Comparison of ENCODE assay signal across 31 cellular contexts in the genomic region with DNA sequence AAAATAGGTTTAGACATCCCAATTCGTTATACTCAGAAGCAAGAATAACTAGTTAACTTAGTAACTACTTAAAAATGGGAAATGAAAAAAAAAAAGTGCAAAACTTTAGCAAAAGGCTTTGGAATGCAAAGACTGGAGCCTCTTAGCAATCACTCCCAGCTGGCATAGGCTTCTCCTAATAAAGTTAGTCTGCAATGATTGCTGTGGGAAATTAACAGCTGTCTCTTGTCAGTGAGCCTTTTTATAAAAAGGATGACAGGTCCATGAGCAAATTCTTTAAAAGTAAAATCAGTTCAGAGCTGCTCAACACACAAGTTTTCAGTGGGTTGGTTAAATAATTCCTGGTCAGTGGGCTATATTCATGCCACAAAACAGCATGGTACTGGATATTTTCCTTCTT. TPM values are rescaled to one million over a fixed set of nuclear protein-coding genes. Genes with fewer than 3 reads are reported as not detected.
DNase-seq lines count a peak whose midpoint lies in the region; ATAC-seq, FAIRE-seq and TF ChIP-seq lines count a peak whose summit lies in the region.
"Had no signal": no experiment of that assay in that cellular context is flagged by ENCODE, and none has a peak within 500 bp of the region (broad histone marks: within the 10 kb centered on the region; RNA-seq: fewer than 3 reads in every experiment).

No MANE protein-coding gene starts in this region.

- H3K18ac ChIP-seq in mesenchymal stem cell (ENCODE audit: low read depth in 1 of 2, low read length in 2 of 2), result no peak overlapping the region

- no peak overlapping the region for H2BK5ac ChIP-seq in mesenchymal stem cell (ENCODE audit: low read depth, low read length, poor library complexity, severe bottlenecking)

- H2BK12ac ChIP-seq in mesenchymal stem cell (ENCODE audit: low read length in 2 of 2), result no peak overlapping the region

- H3K36me3 Mint-ChIP-seq in natural killer cell, result peaks cover 10% of the 10 kb centered on the region
- H3K36me3 Mint-ChIP-seq in natural killer cell treated with Interleukin-12 subunit alpha and Interleukin-12 subunit beta and Interleukin-15 and Interleukin-18, amount 100 ng/mL, for 72 hours, result peaks cover 28% of the 10 kb centered on the region

- DNase-seq in natural killer cell (no peak), GM12878 (ENCODE audit: low read depth, low spot score) (no peak), mesenchymal stem cell (no peak), AG20443 (ENCODE audit: low spot score) (no peak), ascending aorta (ENCODE audit: low spot score in 2 of 2) (no peak)
- no peak for DNase-seq in natural killer cell treated with Interleukin-12 subunit alpha and Interleukin-12 subunit beta and Interleukin-15 and Interleukin-18, amount 100 ng/mL, for 72 hours (ENCODE audit: low spot score)
- DNase-seq in stimulated activated CD4-positive, alpha-beta T cell treated with anti-CD3 and anti-CD28 coated beads, Interleukin-1b, Interleukin-23, amount 100 ng/mL, for 48 hours, result no peak
- DNase-seq: activated CD4-positive, alpha-beta T cell treated with anti-CD3 and anti-CD28 coated beads for 4 hours; activated naive CD4-positive, alpha-beta T cell treated with anti-CD3 and anti-CD28 coated beads, Interleukin-2, amount 10 ng/mL, durations not matched to agents 7 days and 5 days; brain microvascular endothelial cell; CD8-positive, alpha-beta T cell; DMS 273 treated with DMSO at 0.1 percent for 48 hours; H9; hypothalamus; left cardiac atrium; MV-4-11; NCI-H345; nucleus accumbens; Peyer's patch; SHP77 treated with DMSO at 0.1 percent for 48 hours; sigmoid colon; stimulated activated CD4-positive, alpha-beta T cell treated with anti-CD3 and anti-CD28 coated beads, Interleukin-4, amount 100 ng/mL, for 24 hours; T1000; transverse colon; WERI-Rb-1 had no signal

- ATAC-seq in natural killer cell, result no peak
- ATAC-seq in natural killer cell treated with Interleukin-12 subunit alpha and Interleukin-12 subunit beta and Interleukin-15 and Interleukin-18, amount 100 ng/mL, for 72 hours, result no peak
- no peak for ATAC-seq in GM12878
- no peak for ATAC-seq in GM18858 (IDR thresholded peaks at IDR 0.05; ENCODE audit: unreplicated experiment)
- ATAC-seq: activated T-helper 17 cell treated with anti-CD3 and anti-CD28 coated beads, Interleukin-2, amount 50 U/mL, for 72 hours; CD8-positive, alpha-beta T cell; HepG2; left cardiac atrium had no signal

- no peaks in the 10 kb centered on the region for H3K27me3 Mint-ChIP-seq in natural killer cell (ENCODE audit: low read depth in 2 of 2)
- H3K27me3 Mint-ChIP-seq in natural killer cell treated with Interleukin-12 subunit alpha and Interleukin-12 subunit beta and Interleukin-15 and Interleukin-18, amount 100 ng/mL, for 72 hours, result no peaks in the 10 kb centered on the region
- H3K27me3 Mint-ChIP-seq: activated naive CD4-positive, alpha-beta T cell treated with anti-CD3 and anti-CD28 coated beads, Interleukin-2, amount 10 ng/mL, durations not matched to agents 7 days and 5 days; activated T-helper 17 cell treated with anti-CD3 and anti-CD28 coated beads, Interleukin-2, amount 50 U/mL, for 72 hours had no signal

- no peak for TF ChIP-seq RAD21 in GM12878 (IDR thresholded peaks at IDR 0.05; ENCODE audit: insufficient read depth, low read depth, low read length)

- H3K4me2 ChIP-seq in GM12878 (ENCODE audit: control insufficient read depth, insufficient read depth), result no peak overlapping the region
- H3K4me2 ChIP-seq in mesenchymal stem cell (ENCODE audit: low read length, poor library complexity, severe bottlenecking), result no peak overlapping the region

- H3K4me1 Mint-ChIP-seq in natural killer cell, result peaks cover 37 to 49% of the 10 kb centered on the region in 2 donors
- peaks cover 23 to 26% of the 10 kb centered on the region in 2 donors for H3K4me1 Mint-ChIP-seq in natural killer cell treated with Interleukin-12 subunit alpha and Interleukin-12 subunit beta and Interleukin-15 and Interleukin-18, amount 100 ng/mL, for 72 hours (ENCODE audit: low read depth in 2 of 2)

- H3K14ac ChIP-seq in mesenchymal stem cell (ENCODE audit: low read length in 2 of 2), result no peak overlapping the region

- no peaks in the 10 kb centered on the region for H3K79me1 ChIP-seq in mesenchymal stem cell (replicated peaks; ENCODE audit: low read length, poor library complexity, severe bottlenecking)

- H3K9me3 ChIP-seq in GM12878 (replicated peaks; ENCODE audit: control insufficient read depth, insufficient read depth, low read length) (no peaks in the 10 kb centered on the region), mesenchymal stem cell (ENCODE audit: control insufficient read depth, low read length) (no peaks in the 10 kb centered on the region), ascending aorta (no peaks in the 10 kb centered on the region)
- H3K9me3 ChIP-seq: Peyer's patch, prostate gland, sigmoid colon, transverse colon had no signal

- POLR2A ChIA-PET in GM12878 (lab: Charles Lee), result no interaction called here

- intact Hi-C loops in natural killer cell (cut with micrococcal nuclease) (loop anchor here (10.0 kb wide), 1 partner anchor 72 kb away; no protein-coding TSS in a partner anchor), GM12878 (cut with micrococcal nuclease; ENCODE audit: unreplicated experiment) (no loop called here), ascending aorta (cut with DNase I) (loop anchor here (5.0 kb wide), 1 partner anchor 174 kb away; no protein-coding TSS in a partner anchor)

- H3K4me1 ChIP-seq in GM12878 (ENCODE audit: control insufficient read depth, insufficient read depth, low read length), result peaks cover 17% of the 10 kb centered on the region
- H3K4me1 ChIP-seq in mesenchymal stem cell (ENCODE audit: control insufficient read depth, insufficient read depth, low read depth, low read length), result peaks cover 5% of the 10 kb centered on the region
- no peaks in the 10 kb centered on the region for H3K4me1 ChIP-seq in ascending aorta
- H3K4me1 ChIP-seq: Peyer's patch, prostate gland, sigmoid colon, transverse colon had no signal

- peaks cover 5 to 21% of the 10 kb centered on the region in 2 experiments for H3K36me3 ChIP-seq in GM12878 (ENCODE audit: control insufficient read depth in 2 of 2, insufficient read depth in 2 of 2, low read length in 1 of 2)
- peaks cover 16 to 97% of the 10 kb centered on the region in 2 experiments for H3K36me3 ChIP-seq in mesenchymal stem cell (ENCODE audit: control insufficient read depth in 1 of 2, insufficient read depth in 2 of 2, low read depth in 1 of 2, low read length in 2 of 2)
- H3K36me3 ChIP-seq in ascending aorta, result peaks cover 28 to 70% of the 10 kb centered on the region in 2 donors
- H3K36me3 ChIP-seq: prostate gland had no signal

- no peak overlapping the region for H3K23ac ChIP-seq in mesenchymal stem cell (ENCODE audit: low read length in 2 of 2)

- SMC1A ChIA-PET in GM12878 (lab: Charles Lee; ENCODE audit: uncharacterized antibody, unreplicated experiment), result interaction anchor here (1.0 to 2.4 kb wide), 4 partner anchors 11 to 332 kb away, joined by 3 to 10 read pairs (median 4); no protein-coding TSS in a partner anchor

- H3K79me2 ChIP-seq in GM12878 (ENCODE audit: control insufficient read depth, insufficient read depth, low read length), result no peaks in the 10 kb centered on the region

- H3K9me3 Mint-ChIP-seq in natural killer cell, result no peaks in the 10 kb centered on the region
- H3K9me3 Mint-ChIP-seq in natural killer cell treated with Interleukin-12 subunit alpha and Interleukin-12 subunit beta and Interleukin-15 and Interleukin-18, amount 100 ng/mL, for 72 hours, result no peaks in the 10 kb centered on the region
- H3K9me3 Mint-ChIP-seq: activated naive CD4-positive, alpha-beta T cell treated with anti-CD3 and anti-CD28 coated beads, Interleukin-2, amount 10 ng/mL, durations not matched to agents 7 days and 5 days; activated T-helper 17 cell treated with anti-CD3 and anti-CD28 coated beads, Interleukin-2, amount 50 U/mL, for 72 hours; CD8-positive, alpha-beta T cell; H9 had no signal

- no peak overlapping the region for H2AK5ac ChIP-seq in mesenchymal stem cell (ENCODE audit: low read length, severe bottlenecking)

- CTCF ChIA-PET in GM12878 (lab: Yijun Ruan, JAX), result interaction anchor here (0.9 to 2.9 kb wide), 7 partner anchors 10 to 332 kb away, joined by 3 to 16 read pairs (median 4); partner anchors contain the start of gene GNPTAB

- TSS peak; percentile 42 for BruUV-seq in GM12878 (replicated peaks; lab: Mats Ljungman, UMichigan)

- no peak overlapping the region for H3K27ac ChIP-seq in GM12878 (ENCODE audit: control insufficient read depth, insufficient read depth)
- peak overlapping the region; percentile 47 for H3K27ac ChIP-seq in mesenchymal stem cell (ENCODE audit: low read length, poor library complexity, severe bottlenecking)
- no peak overlapping the region for H3K27ac ChIP-seq in ascending aorta
- H3K27ac ChIP-seq: brain microvascular endothelial cell, prostate gland, sigmoid colon, transverse colon, WERI-Rb-1 had no signal

- no peak overlapping the region for H2BK120ac ChIP-seq in mesenchymal stem cell (ENCODE audit: low read depth, low read length)

- no peak overlapping the region for H3K4ac ChIP-seq in mesenchymal stem cell (ENCODE audit: low read depth in 1 of 2, low read length in 2 of 2)

- H3K9ac ChIP-seq in GM12878 (ENCODE audit: control insufficient read depth, insufficient read depth, low read length) (no peak overlapping the region), mesenchymal stem cell (ENCODE audit: low read length) (no peak overlapping the region)

- RAD21 ChIA-PET in GM12878 (lab: Charles Lee; ENCODE audit: unreplicated experiment), result interaction anchor here (1.2 kb wide), 1 partner anchor 94 kb away, joined by 3 read pairs; no protein-coding TSS in a partner anchor

- no peaks in the 10 kb centered on the region for H4K20me1 ChIP-seq in GM12878 (ENCODE audit: control insufficient read depth, insufficient read depth)

- no peak for TF ChIP-seq POLR2A in GM12878 (IDR thresholded peaks at IDR 0.05; ENCODE audit: low read depth, low read length)

- WGBS in GM12878 (ENCODE audit: insufficient coverage, insufficient replicate concordance, low lambda C conversion rate, missing lambda C conversion rate), result 96% methylated on average over 1 of the region's 1 CpG
- no CpG with 5 or more reads among the region's 1 CpG for WGBS in mesenchymal stem cell

- H3K27ac Mint-ChIP-seq in natural killer cell, result peak overlapping the region; percentile 53 to 79
- H3K27ac Mint-ChIP-seq in natural killer cell treated with Interleukin-12 subunit alpha and Interleukin-12 subunit beta and Interleukin-15 and Interleukin-18, amount 100 ng/mL, for 72 hours, result no peak overlapping the region
- H3K27ac Mint-ChIP-seq: activated naive CD4-positive, alpha-beta T cell treated with anti-CD3 and anti-CD28 coated beads, Interleukin-2, amount 10 ng/mL, durations not matched to agents 7 days and 5 days had no signal

- no peak overlapping the region for H3K4me3 Mint-ChIP-seq in natural killer cell
- H3K4me3 Mint-ChIP-seq in natural killer cell treated with Interleukin-12 subunit alpha and Interleukin-12 subunit beta and Interleukin-15 and Interleukin-18, amount 100 ng/mL, for 72 hours, result no peak overlapping the region
- H3K4me3 Mint-ChIP-seq: activated naive CD4-positive, alpha-beta T cell treated with anti-CD3 and anti-CD28 coated beads, Interleukin-2, amount 10 ng/mL, durations not matched to agents 7 days and 5 days; activated T-helper 17 cell treated with anti-CD3 and anti-CD28 coated beads, Interleukin-2, amount 50 U/mL, for 72 hours; CD8-positive, alpha-beta T cell; H9 had no signal

- no peak for TF ChIP-seq EP300 in GM12878 (IDR thresholded peaks at IDR 0.05; ENCODE audit: borderline replicate concordance in 1 of 2, control insufficient read depth in 1 of 2, low read depth in 2 of 2, low read length in 2 of 2)

- H3K4me3 ChIP-seq in GM12878 (no peak overlapping the region), mesenchymal stem cell (ENCODE audit: insufficient read depth in 1 of 2, low read depth in 1 of 2, low read length in 2 of 2) (no peak overlapping the region), ascending aorta (no peak overlapping the region)
- H3K4me3 ChIP-seq: Peyer's patch, prostate gland, sigmoid colon, transverse colon had no signal

- no peak overlapping the region for H2BK15ac ChIP-seq in mesenchymal stem cell (ENCODE audit: low read depth, poor library complexity, severe bottlenecking)

- in situ Hi-C loops in GM12878 (cut with MboI), result no loop called here

- H2AFZ ChIP-seq in GM12878 (ENCODE audit: control insufficient read depth, low read depth, low read length), result no peak overlapping the region
- H2AFZ ChIP-seq in mesenchymal stem cell (ENCODE audit: low read depth, low read length), result no peak overlapping the region

- no peak overlapping the region for H4K91ac ChIP-seq in mesenchymal stem cell (ENCODE audit: low read length)

- H3K27me3 ChIP-seq in GM12878 (replicated peaks in 1 of 2; ENCODE audit: control insufficient read depth in 2 of 2, insufficient read depth in 2 of 2, low read length in 1 of 2), result no peaks in the 10 kb centered on the region
- H3K27me3 ChIP-seq in mesenchymal stem cell (ENCODE audit: control insufficient read depth in 1 of 2, insufficient read depth in 1 of 2, low read length in 2 of 2), result no peaks in the 10 kb centered on the region
- H3K27me3 ChIP-seq in ascending aorta, result no peaks in the 10 kb centered on the region
- H3K27me3 ChIP-seq: brain microvascular endothelial cell, Peyer's patch, sigmoid colon, transverse colon had no signal

- FAIRE-seq in GM12878 (lab: Jason Lieb, UNC), result no peak
- FAIRE-seq: GM12891, HepG2 had no signal

- no peak for TF ChIP-seq CTCF in natural killer cell (IDR thresholded peaks at IDR 0.05)
- no peak for TF ChIP-seq CTCF in GM12878 (IDR thresholded peaks at IDR 0.05 in 2 of 3, conservative IDR thresholded peaks at IDR 0.05 in 1 of 3; ENCODE audit: control insufficient read depth in 2 of 3, extremely low read depth in 1 of 3, insufficient read depth in 1 of 3, low read depth in 3 of 3, low read length in 3 of 3)
- no peak for TF ChIP-seq CTCF in ascending aorta (IDR thresholded peaks at IDR 0.05)

- no peak overlapping the region for H4K8ac ChIP-seq in mesenchymal stem cell (ENCODE audit: low read length)

RNA-seq across cellular contexts. Expression of gene SYCP3, which starts 7.4 kb away (rescaled TPM):
- total RNA-seq in natural killer cell (1 to 10 TPM; 1.4 to 3.2 (median 2.4) TPM), GM12878 (2014; rRNA removed) (0.17 and 0.54 TPM in 2 replicates), GM12878 (2014; rRNA removed; fragmentation: Illumina TruSeq; extraction: Trizol) (0.32 and 0.45 TPM in 2 replicates), GM12878 (2021) (0.05 and 0.28 TPM in 2 replicates), ascending aorta (not detected)
- 1 to 10 TPM; 2.4 to 2.9 TPM for total RNA-seq in natural killer cell treated with Interleukin-12 subunit alpha and Interleukin-12 subunit beta and Interleukin-15 and Interleukin-18, amount 100 ng/mL, for 72 hours
- total RNA-seq in GM12878 (2013; cell fraction: nucleolus; rRNA removed), result 0.24 and 0.33 TPM in 2 replicates
- 0.34 TPM for polyA plus RNA-seq in GM12878 (2011; ENCODE audit: low read depth)
- polyA plus RNA-seq in GM12878 (2011; rRNA removed) (0.12 and 0.42 TPM in 2 replicates), GM12878 (2014; fragmentation: Illumina TruSeq; extraction: Trizol) (0.15 TPM in 1 of 2 replicates, not detected in the other), GM12878 (2014; fragmentation: Nextera tagmentation; extraction: Ambion mirVana) (under 1 TPM; 0.55 to 0.58 TPM), GM12878 (2014; rRNA removed) (0.13 and 0.24 TPM in 2 replicates), GM12878 (2016; fragmentation: Nextera tagmentation; extraction: Ambion mirVana) (under 1 TPM; 0.08 to 0.25 TPM)
- 0.03 TPM in 1 of 2 replicates, not detected in the other for polyA plus RNA-seq in GM12878 (2011; cell fraction: cytosol; rRNA removed)
- polyA plus RNA-seq in GM12878 (2011; cell fraction: nucleus; rRNA removed), result 0.42 and 0.46 TPM in 2 replicates
- 0.53 and 0.54 TPM in 2 replicates for polyA plus RNA-seq in GM12878 (2012)
- 0.31 and 0.37 TPM in 2 replicates for polyA minus RNA-seq in GM12878 (2011; rRNA and poly(A)+ RNA removed)
- not detected in 2 replicates for polyA minus RNA-seq in GM12878 (2011; cell fraction: cytosol; rRNA and poly(A)+ RNA removed)
- polyA minus RNA-seq in GM12878 (2011; cell fraction: nucleus; rRNA and poly(A)+ RNA removed), result 0.29 and 0.60 TPM in 2 replicates
- 0.03 TPM for polyA plus RNA-seq in mesenchymal stem cell (2013, experiment 1 of 2)
- 0.10 TPM for polyA plus RNA-seq in mesenchymal stem cell (2013, experiment 2 of 2)
- total RNA-seq: A172, HepG2, left cardiac atrium, Peyer's patch had no signal
- polyA plus RNA-seq: HepG2 had no signal

RNA-seq across cellular contexts. Expression of gene CHPT1, which starts 49.2 kb away (rescaled TPM):
- total RNA-seq in natural killer cell, result 10 to 100 TPM in 1 of 3 donors, 1 to 10 TPM in 2; 3.9 to 23.6 (median 7.3) TPM
- total RNA-seq in natural killer cell treated with Interleukin-12 subunit alpha and Interleukin-12 subunit beta and Interleukin-15 and Interleukin-18, amount 100 ng/mL, for 72 hours, result 10 to 100 TPM in 1 of 2 donors, 1 to 10 TPM in 1; 5.3 to 21.0 TPM
- total RNA-seq in GM12878 (2013; cell fraction: nucleolus; rRNA removed), result 5.9 and 11.6 TPM in 2 replicates
- total RNA-seq in GM12878 (2014; rRNA removed), result 6.8 and 8.4 TPM in 2 replicates
- 3.6 and 4.1 TPM in 2 replicates for total RNA-seq in GM12878 (2014; rRNA removed; fragmentation: Illumina TruSeq; extraction: Trizol)
- total RNA-seq in GM12878 (2021), result 5.2 and 5.3 TPM in 2 replicates
- polyA plus RNA-seq in GM12878 (2011; ENCODE audit: low read depth), result 4.5 TPM
- 4.3 and 4.9 TPM in 2 replicates for polyA plus RNA-seq in GM12878 (2011; rRNA removed)
- polyA plus RNA-seq in GM12878 (2011; cell fraction: cytosol; rRNA removed), result 1.8 and 2.3 TPM in 2 replicates
- 2.6 and 3.1 TPM in 2 replicates for polyA plus RNA-seq in GM12878 (2011; cell fraction: nucleus; rRNA removed)
- polyA plus RNA-seq in GM12878 (2012), result 8.0 and 10.0 TPM in 2 replicates
- polyA plus RNA-seq in GM12878 (2014; fragmentation: Illumina TruSeq; extraction: Trizol), result 2.7 and 3.4 TPM in 2 replicates
- 1 to 10 TPM in 1 of 2 experiments, under 1 TPM in 1; 0.85 to 1.7 TPM for polyA plus RNA-seq in GM12878 (2014; fragmentation: Nextera tagmentation; extraction: Ambion mirVana)
- 4.3 and 4.5 TPM in 2 replicates for polyA plus RNA-seq in GM12878 (2014; rRNA removed)
- 10 to 100 TPM in 1 of 2 experiments, 1 to 10 TPM in 1; 1.5 to 10.2 TPM for polyA plus RNA-seq in GM12878 (2016; fragmentation: Nextera tagmentation; extraction: Ambion mirVana)
- polyA minus RNA-seq in GM12878 (2011; rRNA and poly(A)+ RNA removed), result 1.2 and 2.4 TPM in 2 replicates
- 0.94 and 3.0 TPM in 2 replicates for polyA minus RNA-seq in GM12878 (2011; cell fraction: cytosol; rRNA and poly(A)+ RNA removed)
- 4.6 and 7.3 TPM in 2 replicates for polyA minus RNA-seq in GM12878 (2011; cell fraction: nucleus; rRNA and poly(A)+ RNA removed)
- polyA plus RNA-seq in mesenchymal stem cell (2013, experiment 1 of 2), result 29.9 TPM
- 31.3 TPM for polyA plus RNA-seq in mesenchymal stem cell (2013, experiment 2 of 2)
- total RNA-seq in ascending aorta, result 56.6 TPM

Comparison
In these comparisons a context has a peak if more than half of its experiments do, and no peak if none do; other contexts are left out.
1. H3K27ac Mint-ChIP-seq: peak in natural killer cell (2 of 2); none in natural killer cell treated with Interleukin-12 subunit alpha and Interleukin-12 subunit beta and Interleukin-15 and Interleukin-18, amount 100 ng/mL, for 72 hours (0 of 2).